ENCODE assay signal across 10 cellular contexts in the genomic region with DNA sequence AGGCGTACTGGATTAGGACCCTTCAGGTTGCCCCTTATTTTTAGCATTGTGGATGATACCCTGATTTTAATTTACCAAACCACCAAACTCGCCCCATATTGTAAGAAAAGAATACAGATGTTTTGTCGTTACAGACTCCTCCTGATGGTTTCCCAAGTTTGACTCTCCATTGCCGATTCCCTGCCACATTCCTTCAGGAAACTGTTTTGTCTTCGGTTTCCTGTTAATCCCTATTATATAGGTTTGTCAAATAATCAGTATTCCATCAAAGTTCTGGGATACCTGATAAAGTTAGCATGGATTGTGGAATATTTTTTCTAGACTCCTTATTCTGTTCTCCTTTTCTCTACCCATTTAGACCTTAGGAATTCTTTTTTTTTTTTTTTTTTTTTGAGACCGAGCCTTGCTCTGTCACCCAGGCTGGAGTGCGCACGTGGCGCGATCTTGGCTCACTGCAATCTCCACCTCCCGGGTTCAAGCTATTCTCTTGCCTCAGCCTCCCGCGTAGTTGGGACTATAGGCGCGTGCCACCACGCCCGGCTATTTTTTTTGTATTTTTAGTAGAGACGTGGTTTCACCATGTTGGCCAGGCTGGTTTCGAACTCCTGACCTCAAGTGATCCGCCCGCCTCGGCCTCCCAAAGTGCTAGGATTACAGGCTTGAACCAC. TPM values are rescaled to one million over a fixed set of nuclear protein-coding genes. Genes with fewer than 3 reads are reported as not detected.
DNase-seq lines count a peak whose midpoint lies in the region; ATAC-seq and TF ChIP-seq lines count a peak whose summit lies in the region.
"Not testable (repeated sequence)": the region's sequence is repeated elsewhere in the genome, so short reads cannot be mapped to it uniquely, and the experiment has no call there.
"Had no signal": no experiment of that assay in that cellular context is flagged by ENCODE, and none has a peak within 500 bp of the region (broad histone marks: within the 10 kb centered on the region; RNA-seq: fewer than 3 reads in every experiment).

No MANE protein-coding gene starts in this region.

- not testable (repeated sequence) for H3K27me3 ChIP-seq in HUES48 (ENCODE audit: control insufficient read depth, insufficient read depth, low read length); SK-N-SH (ENCODE audit: insufficient read depth); endocrine pancreas (ENCODE audit: control insufficient read depth, insufficient read depth, low read length); neural progenitor cell

- not testable (repeated sequence) for H3K36me3 ChIP-seq in HUES48 (ENCODE audit: control insufficient read depth, insufficient read depth, low read length); SK-N-SH (replicated peaks in 1 of 2; ENCODE audit: control insufficient read depth in 1 of 2, insufficient read depth in 2 of 2, low read length in 1 of 2); endocrine pancreas (ENCODE audit: control insufficient read depth, insufficient read depth, low read length); neural progenitor cell

- H3K4me2 ChIP-seq in SK-N-SH: peak overlapping the region; percentile 75
- H3K4me2 ChIP-seq in neural progenitor cell: peak overlapping the region; percentile 81

- not testable (repeated sequence) for H3K9me3 ChIP-seq in HUES48 (ENCODE audit: control insufficient read depth, insufficient read depth, low read length); SK-N-SH; endocrine pancreas (ENCODE audit: control insufficient read depth, low read length); neural progenitor cell (ENCODE audit: low read depth)

- H3K4me3 Mint-ChIP-seq in activated naive CD8-positive, alpha-beta T cell treated with anti-CD3 and anti-CD28 coated beads, Interleukin-2, amount 10 ng/mL, durations not matched to agents 7 days and 5 days: peak overlapping the region; percentile 96
- H3K4me3 Mint-ChIP-seq in immature natural killer cell (peak overlapping the region; percentile 95 to 100 (median 98)), neural progenitor cell (peak overlapping the region; percentile 99)

- not testable (repeated sequence) for H3K27me3 Mint-ChIP-seq in activated naive CD8-positive, alpha-beta T cell treated with anti-CD3 and anti-CD28 coated beads, Interleukin-2, amount 10 ng/mL, durations not matched to agents 7 days and 5 days; immature natural killer cell (ENCODE audit: low read depth in 3 of 3)
- H3K27me3 Mint-ChIP-seq in neural progenitor cell (ENCODE audit: insufficient read depth, low read depth): peaks cover 11% of the 10 kb centered on the region

- H3K9ac ChIP-seq in HUES48 (ENCODE audit: low read depth, low read length) (peak overlapping the region; percentile 95), SK-N-SH (peak overlapping the region; percentile 97), endocrine pancreas (ENCODE audit: control insufficient read depth, insufficient read depth, low read length) (peak overlapping the region; percentile 99), neural progenitor cell (peak overlapping the region; percentile 89)

- CTCF ChIA-PET in SK-N-SH (lab: Yijun Ruan, JAX): interaction anchor here (0.6 to 16.1 kb wide), 36 partner anchors 10 to 340 kb away, joined by 3 to 266 read pairs (median 5); a partner anchor contains a TSS

- 39% methylated on average over 22 of the region's 22 CpGs for WGBS in SK-N-SH (ENCODE audit: low lambda C conversion rate)

- TF ChIP-seq CTCF in C4-2B (conservative IDR thresholded peaks at IDR 0.05); SK-N-SH (IDR thresholded peaks at IDR 0.05); neural progenitor cell (IDR thresholded peaks at IDR 0.05): not testable (repeated sequence)

- POLR2A ChIA-PET in SK-N-SH (lab: Yijun Ruan, JAX): interaction anchor here (0.7 to 1.9 kb wide), 9 partner anchors 10 to 106 kb away, joined by 3 to 12 read pairs (median 4); a partner anchor contains a TSS
- POLR2A ChIA-PET in activated naive CD8-positive, alpha-beta T cell treated with anti-CD3 and anti-CD28 coated beads, Interleukin-2, amount 10 ng/mL, durations not matched to agents 7 days and 5 days (lab: Charles Lee): interaction anchor here (0.5 to 2.0 kb wide), 15 partner anchors 10 to 1504 kb away, joined by 3 to 20 read pairs (median 3); a partner anchor contains a TSS

- peaks cover 55% of the 10 kb centered on the region for H3K79me2 ChIP-seq in SK-N-SH (ENCODE audit: insufficient read depth)
- peaks cover 53% of the 10 kb centered on the region for H3K79me2 ChIP-seq in neural progenitor cell (ENCODE audit: low read depth)

- H3K27ac ChIP-seq in C4-2B: peak overlapping the region; percentile 81
- H3K27ac ChIP-seq in HUES48 (ENCODE audit: low read depth, low read length): peak overlapping the region; percentile 76
- H3K27ac ChIP-seq in SK-N-SH (ENCODE audit: low read depth in 2 of 2, low read length in 1 of 2): peak overlapping the region; percentile 77 to 81
- H3K27ac ChIP-seq in neural progenitor cell: peak overlapping the region; percentile 5
- peak overlapping the region; percentile 88 for H3K27ac ChIP-seq in substantia nigra (ENCODE audit: low read depth, low read length, poor library complexity, severe bottlenecking)

- not testable (repeated sequence) for TF ChIP-seq RAD21 in SK-N-SH (IDR thresholded peaks at IDR 0.05; ENCODE audit: low read length)

- not testable (repeated sequence) for H3K36me3 Mint-ChIP-seq in activated naive CD8-positive, alpha-beta T cell treated with anti-CD3 and anti-CD28 coated beads, Interleukin-2, amount 10 ng/mL, durations not matched to agents 7 days and 5 days; immature natural killer cell; neural progenitor cell

- DNase-seq in SK-N-SH; activated naive CD8-positive, alpha-beta T cell treated with anti-CD3 and anti-CD28 coated beads, Interleukin-2, amount 10 ng/mL, durations not matched to agents 7 days and 5 days; immature natural killer cell; neural progenitor cell (ENCODE audit: low spot score); substantia nigra (lab: John Stamatoyannopoulos, UW): not testable (repeated sequence)

- not testable (repeated sequence) for H3K9me2 ChIP-seq in SK-N-SH

- ATAC-seq in activated naive CD8-positive, alpha-beta T cell treated with anti-CD3 and anti-CD28 coated beads, Interleukin-2, amount 10 ng/mL, durations not matched to agents 7 days and 5 days (ENCODE audit: low read depth): not testable (repeated sequence)

- H3K4me1 ChIP-seq in HUES48 (ENCODE audit: control insufficient read depth, insufficient read depth, low read length): peaks cover 17% of the 10 kb centered on the region
- H3K4me1 ChIP-seq in SK-N-SH (ENCODE audit: control insufficient read depth in 1 of 2, insufficient read depth in 2 of 2, low read depth in 1 of 2, low read length in 1 of 2); endocrine pancreas (ENCODE audit: control insufficient read depth, insufficient read depth, low read length): not testable (repeated sequence)
- H3K4me1 ChIP-seq in neural progenitor cell: peaks cover 13% of the 10 kb centered on the region

- peak overlapping the region; percentile 87 for H3K27ac Mint-ChIP-seq in activated naive CD8-positive, alpha-beta T cell treated with anti-CD3 and anti-CD28 coated beads, Interleukin-2, amount 10 ng/mL, durations not matched to agents 7 days and 5 days
- H3K27ac Mint-ChIP-seq in immature natural killer cell: peak overlapping the region; percentile 94 to 100 (median 96)
- H3K27ac Mint-ChIP-seq in neural progenitor cell: peak overlapping the region; percentile 96

- H4K20me1 ChIP-seq in SK-N-SH (ENCODE audit: insufficient read depth); neural progenitor cell (ENCODE audit: low read depth): not testable (repeated sequence)

- H2AFZ ChIP-seq in SK-N-SH (ENCODE audit: low read depth): peak overlapping the region; percentile 69; the same call in 1 of the 2 replicates
- peak overlapping the region; percentile 63 for H2AFZ ChIP-seq in neural progenitor cell (replicated peaks)

- H3K4me1 Mint-ChIP-seq in activated naive CD8-positive, alpha-beta T cell treated with anti-CD3 and anti-CD28 coated beads, Interleukin-2, amount 10 ng/mL, durations not matched to agents 7 days and 5 days: peaks cover 29% of the 10 kb centered on the region
- H3K4me1 Mint-ChIP-seq in immature natural killer cell (peaks cover 35 to 55% of the 10 kb centered on the region in 2 donors), neural progenitor cell (peaks cover 35% of the 10 kb centered on the region)

- not testable (repeated sequence) for H3F3A ChIP-seq in SK-N-SH (replicated peaks; ENCODE audit: insufficient read depth)
- peaks cover 22% of the 10 kb centered on the region for H3F3A ChIP-seq in neural progenitor cell (ENCODE audit: low read depth)

- H3K9me3 Mint-ChIP-seq in activated naive CD8-positive, alpha-beta T cell treated with anti-CD3 and anti-CD28 coated beads, Interleukin-2, amount 10 ng/mL, durations not matched to agents 7 days and 5 days; immature natural killer cell; neural progenitor cell: not testable (repeated sequence)

- TF ChIP-seq EP300 in SK-N-SH (IDR thresholded peaks at IDR 0.05; ENCODE audit: borderline replicate concordance in 1 of 2, low read depth in 1 of 2, low read length in 1 of 2): not testable (repeated sequence)

- peak overlapping the region; percentile 95 for H3K4me3 ChIP-seq in HUES48 (ENCODE audit: low read depth, low read length)
- H3K4me3 ChIP-seq in SK-N-SH (ENCODE audit: low read depth in 2 of 2, low read length in 1 of 2): peak overlapping the region; percentile 68 to 86
- peak overlapping the region; percentile 99 for H3K4me3 ChIP-seq in endocrine pancreas (ENCODE audit: control insufficient read depth, insufficient read depth, low read length)
- peak overlapping the region; percentile 76 for H3K4me3 ChIP-seq in neural progenitor cell

RNA-seq across cellular contexts. Expression of a gene that starts 0.6 kb away (rescaled TPM):
- 111 and 156 TPM in 2 replicates for polyA plus RNA-seq in SK-N-SH (2012; rRNA removed)
- 143 and 154 TPM in 2 replicates for polyA plus RNA-seq in SK-N-SH (2012; cell fraction: cytosol; rRNA removed)
- polyA plus RNA-seq in SK-N-SH (2012; cell fraction: nucleus; rRNA removed): 31.4 and 71.4 TPM in 2 replicates
- total RNA-seq in activated naive CD8-positive, alpha-beta T cell treated with anti-CD3 and anti-CD28 coated beads, Interleukin-2, amount 10 ng/mL, durations not matched to agents 7 days and 5 days: 10 to 100 TPM; 93.1 to 94.6 TPM
- 100 to 1,000 TPM; 202 to 341 (median 202) TPM for polyA plus RNA-seq in immature natural killer cell
- 197 and 219 TPM in 2 replicates for total RNA-seq in neural progenitor cell (ENCODE audit: low replicate concordance)

RNA-seq across cellular contexts. Expression of a gene that starts 24.8 kb away (rescaled TPM):
- polyA plus RNA-seq in SK-N-SH (2012; rRNA removed) (0.16 and 0.25 TPM in 2 replicates), immature natural killer cell (1 to 10 TPM; 1.6 to 3.6 (median 2.0) TPM)
- polyA plus RNA-seq in SK-N-SH (2012; cell fraction: cytosol; rRNA removed): 0.10 and 0.13 TPM in 2 replicates
- polyA plus RNA-seq in SK-N-SH (2012; cell fraction: nucleus; rRNA removed): 0.17 and 0.25 TPM in 2 replicates
- total RNA-seq in activated naive CD8-positive, alpha-beta T cell treated with anti-CD3 and anti-CD28 coated beads, Interleukin-2, amount 10 ng/mL, durations not matched to agents 7 days and 5 days: not detected
- 2.8 and 4.3 TPM in 2 replicates for total RNA-seq in neural progenitor cell (ENCODE audit: low replicate concordance)
- total RNA-seq: pulmonary artery endothelial cell had no signal

RNA-seq across cellular contexts. Expression of a gene that starts 38.7 kb away (rescaled TPM):
- polyA plus RNA-seq in SK-N-SH (2012; rRNA removed): 0.03 TPM in 1 of 2 replicates, not detected in the other
- polyA plus RNA-seq in SK-N-SH (2012; cell fraction: cytosol; rRNA removed): not detected in 2 replicates
- polyA plus RNA-seq in SK-N-SH (2012; cell fraction: nucleus; rRNA removed): 0.18 and 0.23 TPM in 2 replicates
- total RNA-seq in activated naive CD8-positive, alpha-beta T cell treated with anti-CD3 and anti-CD28 coated beads, Interleukin-2, amount 10 ng/mL, durations not matched to agents 7 days and 5 days: under 1 TPM; 0.39 to 0.65 TPM
- not detected for polyA plus RNA-seq in immature natural killer cell
- not detected in 2 replicates for total RNA-seq in neural progenitor cell (ENCODE audit: low replicate concordance)
- total RNA-seq: pulmonary artery endothelial cell, Right ventricle myocardium superior had no signal

RNA-seq across cellular contexts. Expression of a gene that starts 45.0 kb away (rescaled TPM):
- polyA plus RNA-seq in SK-N-SH (2012; rRNA removed): 773 and 841 TPM in 2 replicates
- polyA plus RNA-seq in SK-N-SH (2012; cell fraction: cytosol; rRNA removed): 1,054 and 1,304 TPM in 2 replicates
- polyA plus RNA-seq in SK-N-SH (2012; cell fraction: nucleus; rRNA removed): 350 and 539 TPM in 2 replicates
- 1,000 to 10,000 TPM; 1,247 to 1,279 TPM for total RNA-seq in activated naive CD8-positive, alpha-beta T cell treated with anti-CD3 and anti-CD28 coated beads, Interleukin-2, amount 10 ng/mL, durations not matched to agents 7 days and 5 days
- 100 to 1,000 TPM; 512 to 669 (median 601) TPM for polyA plus RNA-seq in immature natural killer cell
- total RNA-seq in neural progenitor cell (ENCODE audit: low replicate concordance): 1,779 and 2,341 TPM in 2 replicates

RNA-seq across cellular contexts. Expression of a gene that starts 45.7 kb away (rescaled TPM):
- polyA plus RNA-seq in SK-N-SH (2012; rRNA removed) (11.6 and 14.1 TPM in 2 replicates), immature natural killer cell (10 to 100 TPM in 2 of 3 donors, 1 to 10 TPM in 1; 5.9 to 23.6 (median 11.5) TPM)
- 15.2 and 17.9 TPM in 2 replicates for polyA plus RNA-seq in SK-N-SH (2012; cell fraction: cytosol; rRNA removed)
- 8.3 and 12.6 TPM in 2 replicates for polyA plus RNA-seq in SK-N-SH (2012; cell fraction: nucleus; rRNA removed)
- total RNA-seq in activated naive CD8-positive, alpha-beta T cell treated with anti-CD3 and anti-CD28 coated beads, Interleukin-2, amount 10 ng/mL, durations not matched to agents 7 days and 5 days: 100 to 1,000 TPM; 113 TPM
- 232 and 288 TPM in 2 replicates for total RNA-seq in neural progenitor cell (ENCODE audit: low replicate concordance)

Comparison
In these comparisons a context has a peak if more than half of its experiments do, and no peak if none do; other contexts are left out.
1. H3K27ac ChIP-seq: peak in every context shown above with its lines; median percentile 88 in substantia nigra; 81 in C4-2B; 79 in SK-N-SH; 76 in HUES48; 5 in neural progenitor cell.